9 cellular contexts compared by ENCODE assay signal in the genomic region with DNA sequence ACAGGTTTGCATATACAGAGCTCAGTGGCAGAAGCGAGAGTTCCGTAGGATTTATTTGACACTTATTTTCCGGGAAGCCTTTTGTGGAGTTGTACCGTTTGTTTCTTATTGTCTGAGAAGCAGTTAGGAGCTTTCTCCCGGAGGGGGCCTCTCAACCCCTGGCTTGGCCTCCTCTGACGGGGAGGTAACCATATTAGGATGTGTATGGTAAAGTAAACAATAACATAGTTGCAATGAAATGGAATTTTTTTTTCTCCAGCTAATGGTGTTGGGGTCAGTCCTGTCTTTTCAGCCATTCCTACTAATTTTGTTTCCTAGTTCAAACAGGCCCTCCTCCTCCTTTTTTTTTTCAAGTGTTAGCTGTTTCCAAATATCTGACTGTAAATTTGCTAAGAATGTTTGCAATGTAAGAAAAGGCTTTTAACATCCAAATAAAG.
DNase-seq lines count a peak whose midpoint lies in the region; ATAC-seq lines count a peak whose summit lies in the region.
"Had no signal": no experiment of that assay in that cellular context is flagged by ENCODE, and none has a peak within 500 bp of the region (broad histone marks: within the 10 kb centered on the region; RNA-seq: fewer than 3 reads in every experiment).

No MANE protein-coding gene starts in this region.

- peak; percentile 46 for ATAC-seq in left ventricle myocardium superior

- H3K27me3 ChIP-seq in adipocyte (replicated peaks; ENCODE audit: control insufficient read depth, insufficient read depth, low read length) = no peaks in the 10 kb centered on the region

- H3K4me3 ChIP-seq in adipocyte (ENCODE audit: low read length) = peak overlapping the region; percentile 75

- intact Hi-C loops in left ventricle myocardium superior (cut with micrococcal nuclease) = no loop called here

- H3K9me3 ChIP-seq in adipocyte (ENCODE audit: control insufficient read depth, low read length) = no peaks in the 10 kb centered on the region

- H3K9ac ChIP-seq in adipocyte (ENCODE audit: low read length) = peak overlapping the region; percentile 83

- no peaks in the 10 kb centered on the region for H3K36me3 ChIP-seq in adipocyte (ENCODE audit: control insufficient read depth, insufficient read depth, low read length, severe bottlenecking)

- peak; percentile 33 for DNase-seq in H4 (ENCODE audit: low spot score)
- peak; percentile 90 for DNase-seq in adipocyte (ENCODE audit: low read depth)
- DNase-seq in left ventricle myocardium superior = no peak
- DNase-seq in retina = peak; percentile 33
- DNase-seq in stimulated activated CD4-positive, alpha-beta T cell treated with anti-CD3 and anti-CD28 coated beads, Interleukin-2, amount 100 ng/mL, for 48 hours = no peak
- DNase-seq in stimulated activated CD4-positive, alpha-beta T cell treated with anti-CD3 and anti-CD28 coated beads, Interleukin-4, amount 100 ng/mL, for 4 hours = no peak
- no peak for DNase-seq in T-helper 2 cell
- DNase-seq in activated CD4-positive, alpha-beta T cell treated with anti-CD3 and anti-CD28 coated beads, Interleukin-2, amount 50 U/mL, for 1 hour = no peak
- DNase-seq: NCI-H2107 had no signal

- peaks cover 24% of the 10 kb centered on the region for H3K4me1 ChIP-seq in adipocyte (ENCODE audit: control insufficient read depth, insufficient read depth, low read length)

Comparison
In these comparisons a context has a peak if more than half of its experiments do, and no peak if none do; other contexts are left out.
1. DNase-seq: peak in H4 (single experiment), adipocyte (single experiment) and retina (single experiment); none in left ventricle myocardium superior (single experiment), stimulated activated CD4-positive, alpha-beta T cell treated with anti-CD3 and anti-CD28 coated beads, Interleukin-2, amount 100 ng/mL, for 48 hours (0 of 2), stimulated activated CD4-positive, alpha-beta T cell treated with anti-CD3 and anti-CD28 coated beads, Interleukin-4, amount 100 ng/mL, for 4 hours (0 of 2), T-helper 2 cell (0 of 5) and activated CD4-positive, alpha-beta T cell treated with anti-CD3 and anti-CD28 coated beads, Interleukin-2, amount 50 U/mL, for 1 hour (single experiment).